23 cellular contexts compared by ENCODE assay signal in genomic region chr2:18630101-18630500, GRCh38. TPM values are rescaled to one million over a fixed set of nuclear protein-coding genes. Genes with fewer than 3 reads are reported as not detected.
A peak's percentile ranks its signal among the peaks of the same experiment; 100 is the strongest.
DNase-seq lines count a peak whose midpoint lies in the region; ATAC-seq and TF ChIP-seq lines count a peak whose summit lies in the region.
"Had no signal": no experiment of that assay in that cellular context is flagged by ENCODE, and none has a peak within 500 bp of the region (broad histone marks: within the 10 kb centered on the region; RNA-seq: fewer than 3 reads in every experiment).

No MANE protein-coding gene starts in this region.

- H3K79me1 ChIP-seq in IMR-90 (ENCODE audit: low read depth in 1 of 2, low read length in 2 of 2), result no peaks in the 10 kb centered on the region

- H2AFZ ChIP-seq in IMR-90 (replicated peaks; ENCODE audit: low read length, poor library complexity) (no peak overlapping the region), mammary epithelial cell (ENCODE audit: low read depth, low read length) (peak overlapping the region; percentile 10)

- in situ Hi-C loops in ACHN (cut with HindIII; ENCODE audit: low pct_ligation_motif_present, low pct_unique_long_range_greater_than_20kb, low sequenced_read_pairs) (no loop called here), IMR-90 (cut with MboI; ENCODE audit: low sequenced_read_pairs) (no loop called here), mammary epithelial cell (cut with MboI; ENCODE audit: low sequenced_read_pairs in 2 of 2) (no loop called here)

- H3K4me1 ChIP-seq in IMR-90 (ENCODE audit: control insufficient read depth, insufficient read depth, low read length), result peaks cover 3% of the 10 kb centered on the region; the same call in 1 of the 2 replicates
- peaks cover 45% of the 10 kb centered on the region for H3K4me1 ChIP-seq in mammary epithelial cell (ENCODE audit: insufficient read depth, low read length)
- H3K4me1 ChIP-seq: A549 had no signal

- ATAC-seq in IMR-90 (ENCODE audit: low read depth) (peak; percentile 42), HG03432 (IDR thresholded peaks at IDR 0.05; ENCODE audit: unreplicated experiment) (no peak), GM21576 (IDR thresholded peaks at IDR 0.05; ENCODE audit: unreplicated experiment) (no peak)

- no peak for TF ChIP-seq RAD21 in IMR-90 (IDR thresholded peaks at IDR 0.05; ENCODE audit: low read length)

- no peak overlapping the region for H2BK120ac ChIP-seq in IMR-90 (ENCODE audit: low read depth, low read length)

- no peak overlapping the region for H3K56ac ChIP-seq in IMR-90 (ENCODE audit: extremely low read depth, insufficient read depth, low read length)

- H3K36me3 ChIP-seq in IMR-90 (ENCODE audit: control insufficient read depth, insufficient read depth, low read length) (no peaks in the 10 kb centered on the region), mammary epithelial cell (ENCODE audit: insufficient read depth, low read length) (no peaks in the 10 kb centered on the region)
- H3K36me3 ChIP-seq: ascending aorta had no signal

- H3K18ac ChIP-seq in IMR-90 (ENCODE audit: low read depth, low read length), result no peak overlapping the region

- H4K8ac ChIP-seq in IMR-90 (ENCODE audit: low read depth in 2 of 2, low read length in 2 of 2), result no peak overlapping the region

- intact Hi-C loops in IMR-90 (cut with micrococcal nuclease) (no loop called here), mammary epithelial cell (cut with micrococcal nuclease) (no loop called here)

- H2BK15ac ChIP-seq in IMR-90 (ENCODE audit: low read depth, low read length), result no peak overlapping the region

- no peak overlapping the region for H2AK5ac ChIP-seq in IMR-90 (ENCODE audit: low read depth, low read length)

- no peak overlapping the region for H3K4ac ChIP-seq in IMR-90 (ENCODE audit: low read depth, low read length)

- H4K91ac ChIP-seq in IMR-90 (ENCODE audit: insufficient read depth, low read depth, low read length), result no peak overlapping the region

- H3K4me3 ChIP-seq in IMR-90 (ENCODE audit: insufficient read depth, low read depth, low read length), result no peak overlapping the region
- no peak overlapping the region for H3K4me3 ChIP-seq in mammary epithelial cell (replicated peaks in 1 of 3; ENCODE audit: insufficient read depth in 1 of 3, low read depth in 2 of 3, low read length in 3 of 3)
- H3K4me3 ChIP-seq: A549, ascending aorta had no signal

- no peaks in the 10 kb centered on the region for H3K4me1 Mint-ChIP-seq in endothelial cell (ENCODE audit: unreplicated experiment)
- H3K4me1 Mint-ChIP-seq: activated B cell treated with CpG ODN at 0.5 μM for 24 hours, memory B cell had no signal

- 0 out of 2 replicates have a peak, but pooled peaks cover 3% of the 10 kb centered on the region for H3K9me1 ChIP-seq in IMR-90 (ENCODE audit: insufficient read depth, low read length)

- H3K79me2 ChIP-seq in mammary epithelial cell (ENCODE audit: insufficient read depth, low read length), result peaks cover 2% of the 10 kb centered on the region

- H3K9me3 ChIP-seq in IMR-90 (ENCODE audit: control insufficient read depth, insufficient read depth, low read length) (0 out of 2 replicates have a peak, but pooled peaks cover 2% of the 10 kb centered on the region), mammary epithelial cell (replicated peaks; ENCODE audit: insufficient read depth, low read length) (peaks cover 20% of the 10 kb centered on the region)
- H3K9me3 ChIP-seq: ascending aorta had no signal

- H3K27me3 ChIP-seq in IMR-90 (ENCODE audit: control insufficient read depth, insufficient read depth, low read length) (no peaks in the 10 kb centered on the region), mammary epithelial cell (ENCODE audit: insufficient read depth, low read length) (no peaks in the 10 kb centered on the region)
- H3K27me3 ChIP-seq: ascending aorta had no signal

- H2BK20ac ChIP-seq in IMR-90 (ENCODE audit: low read depth, low read length), result no peak overlapping the region

- TF ChIP-seq CTCF in IMR-90 (conservative IDR thresholded peaks at IDR 0.05; ENCODE audit: low read depth, low read length), result no peak
- no peak for TF ChIP-seq CTCF in mammary epithelial cell (conservative IDR thresholded peaks at IDR 0.05 in 1 of 2, IDR thresholded peaks at IDR 0.05 in 1 of 2; ENCODE audit: extremely low read depth in 1 of 2, insufficient read depth in 1 of 2, low read depth in 1 of 2, low read length in 2 of 2)
- no peak for TF ChIP-seq CTCF in endothelial cell (IDR thresholded peaks at IDR 0.05; ENCODE audit: unreplicated experiment)

- H4K20me1 ChIP-seq in IMR-90 (ENCODE audit: insufficient read depth, low read length), result no peaks in the 10 kb centered on the region
- H4K20me1 ChIP-seq in mammary epithelial cell (ENCODE audit: insufficient read depth, low read length), result no peaks in the 10 kb centered on the region

- TF ChIP-seq POLR2A in IMR-90 (IDR thresholded peaks at IDR 0.05; ENCODE audit: low read depth, low read length), result no peak

- DNase-seq in ACHN (peak; percentile 36), IMR-90 (peak; percentile 71), mammary epithelial cell (peak; percentile 35), hepatic stellate cell (ENCODE audit: low spot score) (peak; percentile 22), endothelial cell (ENCODE audit: low spot score) (no peak), mesenteric fat pad (ENCODE audit: low spot score) (no peak)
- DNase-seq: activated B cell treated with CpG ODN at 0.5 μM for 24 hours; activated effector memory CD4-positive, alpha-beta T cell treated with Interleukin-2 at 50 U/mL for 16 hours; Kasumi-1; SHP77; stimulated activated naive CD4-positive, alpha-beta T cell treated with Interleukin-2 at 50 U/mL for 16 hours; T-helper 2 cell had no signal

- H3K23ac ChIP-seq in IMR-90 (ENCODE audit: low read depth, low read length), result no peak overlapping the region

- H3K27ac ChIP-seq in IMR-90 (ENCODE audit: insufficient read depth, low read length) (no peak overlapping the region), mammary epithelial cell (ENCODE audit: insufficient read depth, low read depth, low read length) (peak overlapping the region; percentile 44)
- H3K27ac ChIP-seq: A549 had no signal

- H2AK9ac ChIP-seq in IMR-90 (replicated peaks; ENCODE audit: low read depth, low read length, poor library complexity), result no peak overlapping the region

- no TSS peak for BruUV-seq in IMR-90 (replicated peaks; lab: Mats Ljungman, UMichigan)
- BruUV-seq in mammary epithelial cell (replicated peaks; lab: Mats Ljungman, UMichigan), result no TSS peak

- CTCF ChIA-PET in IMR-90 (lab: Yijun Ruan, JAX), result no interaction called here
- CTCF ChIA-PET in mammary epithelial cell (lab: Charles Lee; ENCODE audit: low non-redundant PET), result no interaction called here

- no peak overlapping the region for H3K14ac ChIP-seq in IMR-90 (replicated peaks; ENCODE audit: low read depth, low read length)

- no peak overlapping the region for H3K27ac Mint-ChIP-seq in endothelial cell (ENCODE audit: unreplicated experiment)
- H3K27ac Mint-ChIP-seq: activated B cell treated with CpG ODN at 0.5 μM for 24 hours, memory B cell, nephron, type B pancreatic cell had no signal

- H3K9ac ChIP-seq in IMR-90 (ENCODE audit: low read depth, low read length) (no peak overlapping the region), mammary epithelial cell (ENCODE audit: insufficient read depth, low read length) (no peak overlapping the region)

- H3K36me3 Mint-ChIP-seq in endothelial cell (ENCODE audit: low read depth, unreplicated experiment), result peaks cover 11% of the 10 kb centered on the region
- H3K36me3 Mint-ChIP-seq: type B pancreatic cell had no signal

- H4K5ac ChIP-seq in IMR-90 (ENCODE audit: low read depth, low read length), result no peak overlapping the region

- H2BK5ac ChIP-seq in IMR-90 (ENCODE audit: low read depth, low read length, poor library complexity, severe bottlenecking), result peak overlapping the region; percentile 70

- POLR2A ChIA-PET in IMR-90 (lab: Charles Lee; ENCODE audit: unreplicated experiment), result no interaction called here

- H3K9me3 Mint-ChIP-seq in endothelial cell (ENCODE audit: unreplicated experiment), result peaks cover 7% of the 10 kb centered on the region

- H3K4me3 Mint-ChIP-seq in endothelial cell (ENCODE audit: unreplicated experiment), result no peak overlapping the region
- H3K4me3 Mint-ChIP-seq: activated B cell treated with CpG ODN at 0.5 μM for 24 hours, memory B cell, nephron, type B pancreatic cell had no signal

- dilution Hi-C loops in IMR-90 (cut with HindIII; ENCODE audit: low sequenced_read_pairs, unreplicated experiment) (no loop called here), mammary epithelial cell (cut with HindIII; ENCODE audit: low sequenced_read_pairs) (no loop called here)

- H3K27me3 Mint-ChIP-seq in endothelial cell (ENCODE audit: unreplicated experiment), result no peaks in the 10 kb centered on the region
- H3K27me3 Mint-ChIP-seq: activated B cell treated with CpG ODN at 0.5 μM for 24 hours, memory B cell, type B pancreatic cell had no signal

- H3K4me2 ChIP-seq in IMR-90 (ENCODE audit: low read depth, low read length), result no peak overlapping the region
- peak overlapping the region; percentile 44 for H3K4me2 ChIP-seq in mammary epithelial cell (ENCODE audit: insufficient read depth, low read depth, low read length)
- H3K4me2 ChIP-seq: A549 had no signal

TF ChIP-seq in IMR-90, 13 proteins besides CTCF, POLR2A, EP300 and RAD21:
- TF ChIP-seq MAFK (IDR thresholded peaks at IDR 0.05; ENCODE audit: low read depth, low read length) (no peak), CEBPB (IDR thresholded peaks at IDR 0.05; ENCODE audit: low read depth, low read length) (0 out of 2 replicates have a peak, but pooled peaks have one; percentile 23)

RNA-seq across cellular contexts. Expression of gene NT5C1B, which starts 40.7 kb away (rescaled TPM):
- total RNA-seq in IMR-90 (2012; rRNA removed) (not detected in 2 replicates), mammary epithelial cell (under 1 TPM in 1 of 2 donors, not detected in 1; 0.17 TPM), endothelial cell (ENCODE audit: unreplicated experiment) (not detected), mesenteric fat pad (not detected)
- polyA plus RNA-seq in IMR-90 (2012; rRNA removed) (not detected in 2 replicates), mammary epithelial cell (not detected)
- polyA plus RNA-seq in IMR-90 (2012; cell fraction: cytosol; rRNA removed), result not detected in 2 replicates
- polyA plus RNA-seq in IMR-90 (2012; cell fraction: nucleus; rRNA removed; ENCODE audit: low replicate concordance), result not detected in 2 replicates
- polyA minus RNA-seq in mammary epithelial cell, result not detected
- total RNA-seq: activated B cell treated with CpG ODN at 0.5 μM for 24 hours, ascending aorta, Daoy, frontal cortex, H1, pulmonary artery endothelial cell had no signal
- polyA plus RNA-seq: A549, H1 had no signal

Comparison
In these comparisons a context has a peak if more than half of its experiments do, and no peak if none do; other contexts are left out.
1. DNase-seq: peak in ACHN (single experiment), IMR-90 (single experiment), mammary epithelial cell (single experiment) and hepatic stellate cell (single experiment); none in endothelial cell (single experiment) and mesenteric fat pad (single experiment).